Comparison of ENCODE assay signal across 24 cellular contexts in the genomic region with DNA sequence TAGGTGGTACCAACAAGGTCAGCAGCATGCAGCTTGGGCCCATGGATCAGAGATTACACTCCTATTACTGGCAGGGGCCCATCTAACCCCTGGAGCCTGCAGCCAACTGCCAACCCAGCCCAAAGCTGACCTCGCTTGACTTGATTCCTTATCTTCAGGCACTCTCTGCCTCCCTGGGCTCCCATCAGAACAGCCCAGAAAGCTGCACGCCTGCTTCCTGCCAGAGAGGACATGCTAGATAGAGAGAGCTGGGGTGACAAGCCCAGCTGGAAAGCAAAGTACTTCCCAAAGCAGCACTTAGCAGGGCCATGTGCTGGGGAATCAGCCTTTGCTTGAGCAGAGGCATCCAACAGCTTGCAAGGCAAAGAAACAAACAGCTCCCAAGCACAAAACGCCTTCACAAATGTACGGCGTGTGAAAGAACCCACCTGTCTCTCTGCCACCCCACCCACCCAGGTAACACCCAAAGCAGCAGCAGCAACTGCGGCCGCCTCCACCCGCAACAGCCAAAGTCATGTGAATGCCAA.
DNase-seq lines count a peak whose midpoint lies in the region; ATAC-seq, FAIRE-seq and TF ChIP-seq lines count a peak whose summit lies in the region.
"Had no signal": no experiment of that assay in that cellular context is flagged by ENCODE, and none has a peak within 500 bp of the region (broad histone marks: within the 10 kb centered on the region; RNA-seq: fewer than 3 reads in every experiment).

No MANE protein-coding gene starts in this region.

- ATAC-seq in right lobe of liver (peak; percentile 25 to 81 (median 72)), HepG2 (no peak), K562 (peak; percentile 90)
- ATAC-seq: naive thymus-derived CD8-positive, alpha-beta T cell; upper lobe of right lung had no signal

- POLR2A ChIA-PET in HepG2 (lab: Yijun Ruan, JAX) (no interaction called here), K562 (lab: Yijun Ruan, JAX) (interaction anchor here (0.6 to 1.0 kb wide), 6 partner anchors 13 to 906 kb away, joined by 3 to 4 read pairs (median 3); no protein-coding TSS in a partner anchor)

- H2AFZ ChIP-seq in HepG2 (ENCODE audit: low read length) (no peak overlapping the region), K562 (ENCODE audit: low read depth, low read length) (peak overlapping the region; percentile 81)

- H4K5ac ChIP-seq in mesendoderm (ENCODE audit: low read length): no peak overlapping the region

- no peak overlapping the region for H3K56ac ChIP-seq in mesendoderm (ENCODE audit: low read length)

- no peaks in the 10 kb centered on the region for H3K27me3 ChIP-seq in right lobe of liver
- no peaks in the 10 kb centered on the region for H3K27me3 ChIP-seq in HepG2 (ENCODE audit: control insufficient read depth in 1 of 2, insufficient read depth in 2 of 2, low read length in 2 of 2)
- no peaks in the 10 kb centered on the region for H3K27me3 ChIP-seq in K562 (ENCODE audit: control insufficient read depth in 2 of 2, insufficient read depth in 2 of 2, low read length in 2 of 2)
- H3K27me3 ChIP-seq in mesendoderm (ENCODE audit: insufficient read depth, low read length, poor library complexity): no peaks in the 10 kb centered on the region
- H3K27me3 ChIP-seq in Peyer's patch: no peaks in the 10 kb centered on the region
- H3K27me3 ChIP-seq: upper lobe of right lung had no signal

- H4K20me1 ChIP-seq in HepG2 (ENCODE audit: insufficient read depth, low read length): no peaks in the 10 kb centered on the region
- no peaks in the 10 kb centered on the region for H4K20me1 ChIP-seq in K562 (replicated peaks; ENCODE audit: control insufficient read depth, insufficient read depth, low read length)

- no peaks in the 10 kb centered on the region for H3K79me1 ChIP-seq in mesendoderm (ENCODE audit: low read length)

- no peak overlapping the region for H3K4ac ChIP-seq in mesendoderm (ENCODE audit: low read depth, low read length)

- in situ Hi-C loops in HepG2 (cut with HindIII; ENCODE audit: extremely low pct_ligation_motif_present, low pct_unique_long_range_greater_than_20kb) (no loop called here), K562 (cut with MboI) (no loop called here)

- H3K18ac ChIP-seq in mesendoderm (ENCODE audit: low read length): no peak overlapping the region

- H4K8ac ChIP-seq in mesendoderm (ENCODE audit: low read depth, low read length): no peak overlapping the region

- BruUV-seq in HepG2 (replicated peaks; lab: Mats Ljungman, UMichigan): no TSS peak
- BruUV-seq in K562 (replicated peaks; lab: Mats Ljungman, UMichigan): no TSS peak

- H2BK5ac ChIP-seq in mesendoderm (ENCODE audit: low read length): no peak overlapping the region

- TF ChIP-seq CTCF in right lobe of liver (IDR thresholded peaks at IDR 0.05) (no peak), HepG2 (CRISPR knock-in tag; IDR thresholded peaks at IDR 0.05) (no peak), K562 (IDR thresholded peaks at IDR 0.05 in 2 of 3, conservative IDR thresholded peaks at IDR 0.05 in 1 of 3; ENCODE audit: insufficient read depth in 2 of 3, low read depth in 1 of 3, low read length in 3 of 3) (no peak), Peyer's patch (IDR thresholded peaks at IDR 0.05) (no peak)

- no peak overlapping the region for H3K9ac ChIP-seq in HepG2 (ENCODE audit: insufficient read depth, low read depth, low read length)
- peak overlapping the region; percentile 33 to 41; a peak in 3 of 4 replicates for H3K9ac ChIP-seq in K562 (ENCODE audit: insufficient read depth in 1 of 2, low read depth in 2 of 2, low read length in 2 of 2)
- H3K9ac ChIP-seq in mesendoderm (ENCODE audit: low read length): no peak overlapping the region

- H3K27ac ChIP-seq in right lobe of liver (no peak overlapping the region), HepG2 (ENCODE audit: extremely low read length, insufficient read depth, low read length) (no peak overlapping the region), K562 (ENCODE audit: extremely low read depth, low read depth, low read length) (peak overlapping the region; percentile 79), mesendoderm (ENCODE audit: low read depth, low read length) (no peak overlapping the region), Peyer's patch (no peak overlapping the region)
- H3K27ac ChIP-seq: upper lobe of right lung had no signal

- no peak overlapping the region for H3K23ac ChIP-seq in mesendoderm (ENCODE audit: low read length)

- no peak overlapping the region for H2AK5ac ChIP-seq in mesendoderm (ENCODE audit: low read length)

- no peaks in the 10 kb centered on the region for H3K9me3 ChIP-seq in right lobe of liver
- no peaks in the 10 kb centered on the region for H3K9me3 ChIP-seq in HepG2 (ENCODE audit: low read length)
- no peaks in the 10 kb centered on the region for H3K9me3 ChIP-seq in K562 (replicated peaks; ENCODE audit: control insufficient read depth, insufficient read depth, low read depth, low read length)
- no peaks in the 10 kb centered on the region for H3K9me3 ChIP-seq in Peyer's patch
- H3K9me3 ChIP-seq: upper lobe of right lung had no signal

- H2BK120ac ChIP-seq in mesendoderm (ENCODE audit: low read depth, low read length): no peak overlapping the region

- H3K9me1 ChIP-seq in K562 (ENCODE audit: control insufficient read depth, insufficient read depth, low read length): no peaks in the 10 kb centered on the region

- H3K4me1 ChIP-seq in right lobe of liver: no peaks in the 10 kb centered on the region
- no peaks in the 10 kb centered on the region for H3K4me1 ChIP-seq in HepG2 (ENCODE audit: insufficient read depth, low read length)
- H3K4me1 ChIP-seq in K562 (replicated peaks in 1 of 2; ENCODE audit: control insufficient read depth in 2 of 2, insufficient read depth in 2 of 2, low read length in 2 of 2): peaks cover 30 to 50% of the 10 kb centered on the region in 2 experiments
- no peaks in the 10 kb centered on the region for H3K4me1 ChIP-seq in mesendoderm (ENCODE audit: control insufficient read depth, low read depth, low read length)
- peaks cover 0 to 9% (median 0%) of the 10 kb centered on the region in 4 donors for H3K4me1 ChIP-seq in Peyer's patch
- H3K4me1 ChIP-seq: upper lobe of right lung had no signal

- DNase-seq in right lobe of liver (peak in 1 of 3 donors; percentile 40), HepG2 (ENCODE audit: low spot score) (no peak), K562 (ENCODE audit: extremely low read depth in 1 of 4, low spot score in 3 of 4) (peak; percentile 74 to 95 (median 83)), mesendoderm (peak; percentile 67), Peyer's patch (no peak), GM12891 (ENCODE audit: insufficient read length, low spot score) (no peak), KG1 (lab: John Stamatoyannopoulos, UW) (no peak)
- no peak for DNase-seq in stimulated activated CD4-positive, alpha-beta T cell treated with anti-CD3 and anti-CD28 coated beads, Interleukin-1b, Interleukin-23, amount 100 ng/mL, for 48 hours
- DNase-seq: activated CD4-positive, alpha-beta memory T cell treated with anti-CD3 and anti-CD28 coated beads for 36 hours; activated CD4-positive, CD25-positive, alpha-beta regulatory T cell; activated naive CD4-positive, alpha-beta T cell; activated T-cell treated with anti-CD3 and anti-CD28 coated beads for 4 hours; central memory CD4-positive, alpha-beta T cell; foreskin melanocyte; HFFc6; kidney glomerular epithelial cell; mesenchymal stem cell; naive thymus-derived CD8-positive, alpha-beta T cell; NCI-H1436 treated with DMSO at 0.1 percent for 48 hours; NCI-H526 treated with DMSO at 0.1 percent for 48 hours; SHP77; stimulated activated CD4-positive, alpha-beta T cell treated with anti-CD3 and anti-CD28 coated beads, Interleukin-2, amount 100 ng/mL, for 48 hours; upper lobe of right lung had no signal

- TF ChIP-seq POLR2A in right lobe of liver (IDR thresholded peaks at IDR 0.05) (no peak), HepG2 (IDR thresholded peaks at IDR 0.05; ENCODE audit: insufficient read depth in 1 of 2, low read depth in 2 of 2, low read length in 2 of 2) (no peak), K562 (conservative IDR thresholded peaks at IDR 0.05) (no peak), Peyer's patch (IDR thresholded peaks at IDR 0.05) (no peak), GM12891 (IDR thresholded peaks at IDR 0.05; ENCODE audit: low read depth, low read length) (no peak)

- no peak for TF ChIP-seq EP300 in HepG2 (IDR thresholded peaks at IDR 0.05; ENCODE audit: low read depth in 2 of 2, low read length in 2 of 2)
- TF ChIP-seq EP300 in HepG2 (CRISPR knock-in tag; IDR thresholded peaks at IDR 0.05; ENCODE audit: borderline replicate concordance): no peak
- peak; percentile 97 for TF ChIP-seq EP300 in K562 (IDR thresholded peaks at IDR 0.05; ENCODE audit: low read length)

- H3K4me3 ChIP-seq in right lobe of liver (no peak overlapping the region), HepG2 (replicated peaks in 1 of 3; ENCODE audit: insufficient read depth in 1 of 3, low read depth in 2 of 3, low read length in 3 of 3) (no peak overlapping the region), K562 (no peak overlapping the region), mesendoderm (ENCODE audit: low read length) (no peak overlapping the region), Peyer's patch (no peak overlapping the region)
- H3K4me3 ChIP-seq: upper lobe of right lung had no signal

- H3K79me2 ChIP-seq in HepG2 (ENCODE audit: insufficient read depth, low read length) (no peaks in the 10 kb centered on the region), K562 (ENCODE audit: control insufficient read depth, insufficient read depth, low read length) (no peaks in the 10 kb centered on the region), mesendoderm (ENCODE audit: control insufficient read depth, insufficient read depth, low read length) (no peaks in the 10 kb centered on the region)

- no peak overlapping the region for H2BK15ac ChIP-seq in mesendoderm (replicated peaks; ENCODE audit: low read depth)

- no peak for TF ChIP-seq RAD21 in HepG2 (CRISPR knock-in tag; IDR thresholded peaks at IDR 0.05)
- 0 out of 4 replicates have a peak, but pooled peaks of 1 of the 2 experiments have one; percentile 21 for TF ChIP-seq RAD21 in K562 (CRISPR knock-in tag; conservative IDR thresholded peaks at IDR 0.05 in 1 of 2, IDR thresholded peaks at IDR 0.05 in 1 of 2)

- 78% methylated on average over 8 of the region's 8 CpGs for WGBS in right lobe of liver (ENCODE audit: insufficient coverage, low coverage, low lambda C conversion rate, missing lambda C conversion rate)
- 64% methylated on average over 7 of the region's 8 CpGs for WGBS in HepG2 (ENCODE audit: low lambda C conversion rate)
- WGBS in K562 (ENCODE audit: insufficient coverage, low coverage, missing lambda C conversion rate): 13% methylated on average over 8 of the region's 8 CpGs
- WGBS in mesendoderm (ENCODE audit: extremely low coverage, insufficient coverage, low lambda C conversion rate): no CpG with 5 or more reads among the region's 8 CpGs

- FAIRE-seq in HepG2 (lab: Jason Lieb, UNC) (no peak), K562 (lab: Jason Lieb, UNC) (peak; percentile 89), GM12891 (lab: Jason Lieb, UNC) (no peak)
- FAIRE-seq: A204.1 had no signal

- H3K4me2 ChIP-seq in HepG2 (ENCODE audit: low read depth, low read length) (no peak overlapping the region), K562 (ENCODE audit: insufficient read depth, low read length) (peak overlapping the region; percentile 54), mesendoderm (ENCODE audit: low read length) (no peak overlapping the region)

- CTCF ChIA-PET in HepG2 (lab: Yijun Ruan, JAX; ENCODE audit: low intra/inter-chr PET ratio, low total read pairs): no interaction called here
- CTCF ChIA-PET in K562 (lab: Yijun Ruan, JAX; ENCODE audit: low intra/inter-chr PET ratio): no interaction called here

- intact Hi-C loops in right lobe of liver (cut with DNase I): no loop called here
- intact Hi-C loops in HepG2 (cut with micrococcal nuclease; ENCODE audit: unreplicated experiment): no loop called here
- intact Hi-C loops in K562 (cut with micrococcal nuclease): loop anchor here (5.0 kb wide), 1 partner anchor 61 kb away; no protein-coding TSS in a partner anchor

- H3K36me3 ChIP-seq in right lobe of liver (no peaks in the 10 kb centered on the region), HepG2 (replicated peaks in 1 of 2; ENCODE audit: control insufficient read depth in 1 of 2, insufficient read depth in 2 of 2, low read length in 2 of 2) (no peaks in the 10 kb centered on the region), K562 (ENCODE audit: control insufficient read depth, insufficient read depth, low read length) (no peaks in the 10 kb centered on the region), mesendoderm (ENCODE audit: control insufficient read depth, insufficient read depth, low read length) (no peaks in the 10 kb centered on the region), Peyer's patch (no peaks in the 10 kb centered on the region)
- H3K36me3 ChIP-seq: upper lobe of right lung had no signal

Comparison
In these comparisons a context has a peak if more than half of its experiments do, and no peak if none do; other contexts are left out.
1. DNase-seq: peak in K562 (4 of 4) and mesendoderm (single experiment); none in HepG2 (single experiment), Peyer's patch (0 of 3), GM12891 (single experiment), stimulated activated CD4-positive, alpha-beta T cell treated with anti-CD3 and anti-CD28 coated beads, Interleukin-1b, Interleukin-23, amount 100 ng/mL, for 48 hours (single experiment) and KG1 (single experiment).
2. H3K9ac ChIP-seq: peak in K562 (2 of 2); none in HepG2 (single experiment) and mesendoderm (single experiment).